ENCODE assay signal across 15 cellular contexts in genomic region chr1:176878750-176879536, GRCh38.
DNase-seq lines count a peak whose midpoint lies in the region; ATAC-seq, FAIRE-seq and TF ChIP-seq lines count a peak whose summit lies in the region.
"Had no signal": no experiment of that assay in that cellular context is flagged by ENCODE, and none has a peak within 500 bp of the region (broad histone marks: within the 10 kb centered on the region; RNA-seq: fewer than 3 reads in every experiment).

No MANE protein-coding gene starts in this region.

- no peak for FAIRE-seq in RCC 7860 (lab: Jason Lieb, UNC)
- FAIRE-seq: urothelium cell line had no signal

- H3K36me3 Mint-ChIP-seq in activated naive CD8-positive, alpha-beta T cell treated with anti-CD3 and anti-CD28 coated beads, Interleukin-2, amount 10 ng/mL, durations not matched to agents 7 days and 5 days = no peaks in the 10 kb centered on the region
- no peaks in the 10 kb centered on the region for H3K36me3 Mint-ChIP-seq in activated naive CD8-positive, alpha-beta T cell treated with anti-CD3 and anti-CD28 coated beads for 36 hours
- H3K36me3 Mint-ChIP-seq in WTC11 (no peaks in the 10 kb centered on the region), progenitor cell of endocrine pancreas (ENCODE audit: insufficient read depth) (no peaks in the 10 kb centered on the region)
- H3K36me3 Mint-ChIP-seq: activated CD8-positive, alpha-beta memory T cell treated with anti-CD3 and anti-CD28 coated beads, Interleukin-2, amount 10 ng/mL, durations not matched to agents 7 days and 5 days; activated naive CD4-positive, alpha-beta T cell treated with anti-CD3 and anti-CD28 coated beads, Interleukin-2, amount 10 ng/mL, durations not matched to agents 7 days and 5 days had no signal

- CTCF ChIA-PET in WTC11 (lab: Charles Lee) = interaction anchor here (0.7 to 1.7 kb wide), 8 partner anchors 17 to 504 kb away, joined by 3 to 5 read pairs (median 4); no protein-coding TSS in a partner anchor

- H3K4me1 Mint-ChIP-seq in activated naive CD8-positive, alpha-beta T cell treated with anti-CD3 and anti-CD28 coated beads, Interleukin-2, amount 10 ng/mL, durations not matched to agents 7 days and 5 days = no peaks in the 10 kb centered on the region
- H3K4me1 Mint-ChIP-seq in activated naive CD8-positive, alpha-beta T cell treated with anti-CD3 and anti-CD28 coated beads for 36 hours = no peaks in the 10 kb centered on the region
- no peaks in the 10 kb centered on the region; the same call in 1 of the 2 replicates for H3K4me1 Mint-ChIP-seq in WTC11
- no peaks in the 10 kb centered on the region for H3K4me1 Mint-ChIP-seq in progenitor cell of endocrine pancreas (ENCODE audit: low read depth)
- H3K4me1 Mint-ChIP-seq: activated CD8-positive, alpha-beta memory T cell treated with anti-CD3 and anti-CD28 coated beads, Interleukin-2, amount 10 ng/mL, durations not matched to agents 7 days and 5 days; activated naive CD4-positive, alpha-beta T cell treated with anti-CD3 and anti-CD28 coated beads, Interleukin-2, amount 10 ng/mL, durations not matched to agents 7 days and 5 days; B cell had no signal

- peak overlapping the region; percentile 53 for H3K27ac Mint-ChIP-seq in activated naive CD8-positive, alpha-beta T cell treated with anti-CD3 and anti-CD28 coated beads, Interleukin-2, amount 10 ng/mL, durations not matched to agents 7 days and 5 days
- no peak overlapping the region for H3K27ac Mint-ChIP-seq in activated naive CD8-positive, alpha-beta T cell treated with anti-CD3 and anti-CD28 coated beads for 36 hours
- H3K27ac Mint-ChIP-seq in WTC11 (no peak overlapping the region), progenitor cell of endocrine pancreas (no peak overlapping the region)
- H3K27ac Mint-ChIP-seq: activated CD8-positive, alpha-beta memory T cell treated with anti-CD3 and anti-CD28 coated beads, Interleukin-2, amount 10 ng/mL, durations not matched to agents 7 days and 5 days; activated naive CD4-positive, alpha-beta T cell treated with anti-CD3 and anti-CD28 coated beads, Interleukin-2, amount 10 ng/mL, durations not matched to agents 7 days and 5 days; B cell had no signal

- no peak overlapping the region for H3K4me3 Mint-ChIP-seq in activated naive CD8-positive, alpha-beta T cell treated with anti-CD3 and anti-CD28 coated beads, Interleukin-2, amount 10 ng/mL, durations not matched to agents 7 days and 5 days
- H3K4me3 Mint-ChIP-seq in activated naive CD8-positive, alpha-beta T cell treated with anti-CD3 and anti-CD28 coated beads for 36 hours = no peak overlapping the region
- H3K4me3 Mint-ChIP-seq in WTC11 = no peak overlapping the region
- H3K4me3 Mint-ChIP-seq in progenitor cell of endocrine pancreas (ENCODE audit: low read depth) = no peak overlapping the region
- H3K4me3 Mint-ChIP-seq: activated CD8-positive, alpha-beta memory T cell treated with anti-CD3 and anti-CD28 coated beads, Interleukin-2, amount 10 ng/mL, durations not matched to agents 7 days and 5 days; activated naive CD4-positive, alpha-beta T cell treated with anti-CD3 and anti-CD28 coated beads, Interleukin-2, amount 10 ng/mL, durations not matched to agents 7 days and 5 days; B cell had no signal

- POLR2A ChIA-PET in activated naive CD8-positive, alpha-beta T cell treated with anti-CD3 and anti-CD28 coated beads, Interleukin-2, amount 10 ng/mL, durations not matched to agents 7 days and 5 days (lab: Charles Lee) = no interaction called here
- POLR2A ChIA-PET in WTC11 (lab: Charles Lee) = no interaction called here

- H3K27me3 Mint-ChIP-seq in activated naive CD8-positive, alpha-beta T cell treated with anti-CD3 and anti-CD28 coated beads, Interleukin-2, amount 10 ng/mL, durations not matched to agents 7 days and 5 days = no peaks in the 10 kb centered on the region
- peaks cover 3% of the 10 kb centered on the region for H3K27me3 Mint-ChIP-seq in activated naive CD8-positive, alpha-beta T cell treated with anti-CD3 and anti-CD28 coated beads for 36 hours
- H3K27me3 Mint-ChIP-seq in WTC11 (ENCODE audit: low read depth) = no peaks in the 10 kb centered on the region; the same call in 1 of the 2 replicates
- peaks cover 8% of the 10 kb centered on the region for H3K27me3 Mint-ChIP-seq in progenitor cell of endocrine pancreas
- H3K27me3 Mint-ChIP-seq: activated CD8-positive, alpha-beta memory T cell treated with anti-CD3 and anti-CD28 coated beads, Interleukin-2, amount 10 ng/mL, durations not matched to agents 7 days and 5 days; activated naive CD4-positive, alpha-beta T cell treated with anti-CD3 and anti-CD28 coated beads, Interleukin-2, amount 10 ng/mL, durations not matched to agents 7 days and 5 days; B cell had no signal

- H3K9me3 Mint-ChIP-seq in activated naive CD8-positive, alpha-beta T cell treated with anti-CD3 and anti-CD28 coated beads, Interleukin-2, amount 10 ng/mL, durations not matched to agents 7 days and 5 days = no peaks in the 10 kb centered on the region
- H3K9me3 Mint-ChIP-seq in activated naive CD8-positive, alpha-beta T cell treated with anti-CD3 and anti-CD28 coated beads for 36 hours = no peaks in the 10 kb centered on the region
- H3K9me3 Mint-ChIP-seq in WTC11 (no peaks in the 10 kb centered on the region), progenitor cell of endocrine pancreas (ENCODE audit: low read depth) (no peaks in the 10 kb centered on the region)
- H3K9me3 Mint-ChIP-seq: activated naive CD4-positive, alpha-beta T cell treated with anti-CD3 and anti-CD28 coated beads, Interleukin-2, amount 10 ng/mL, durations not matched to agents 7 days and 5 days had no signal

- ATAC-seq in activated naive CD8-positive, alpha-beta T cell treated with anti-CD3 and anti-CD28 coated beads, Interleukin-2, amount 10 ng/mL, durations not matched to agents 7 days and 5 days (ENCODE audit: low read depth) = no peak
- peak; percentile 90 for ATAC-seq in WTC11
- ATAC-seq: activated CD8-positive, alpha-beta memory T cell treated with anti-CD3 and anti-CD28 coated beads, Interleukin-2, amount 10 ng/mL, durations not matched to agents 7 days and 5 days had no signal

- no peak for DNase-seq in activated naive CD8-positive, alpha-beta T cell treated with anti-CD3 and anti-CD28 coated beads, Interleukin-2, amount 10 ng/mL, durations not matched to agents 7 days and 5 days
- no peak for DNase-seq in activated naive CD8-positive, alpha-beta T cell treated with anti-CD3 and anti-CD28 coated beads for 36 hours
- DNase-seq in HuH-7 (ENCODE audit: low spot score) = peak; percentile 10
- DNase-seq in WTC11 (ENCODE audit: low spot score) = peak; percentile 59
- DNase-seq in progenitor cell of endocrine pancreas (ENCODE audit: low spot score, unreplicated experiment) = no peak
- DNase-seq in T-helper 9 cell = no peak
- no peak for DNase-seq in activated CD4-positive, alpha-beta T cell treated with anti-CD3 and anti-CD28 coated beads, Interleukin-2, amount 50 U/mL, for 1 hour
- DNase-seq in RCC 7860 (ENCODE audit: low spot score) = no peak
- DNase-seq: activated CD8-positive, alpha-beta memory T cell treated with anti-CD3 and anti-CD28 coated beads, Interleukin-2, amount 10 ng/mL, durations not matched to agents 7 days and 5 days; activated naive CD4-positive, alpha-beta T cell treated with anti-CD3 and anti-CD28 coated beads, Interleukin-2, amount 10 ng/mL, durations not matched to agents 7 days and 5 days; kidney glomerular epithelial cell; NCI-H226; SJCRH30 had no signal

- TF ChIP-seq CTCF in WTC11 (IDR thresholded peaks at IDR 0.05) (no peak; the same call in 1 of the 2 replicates), progenitor cell of endocrine pancreas (IDR thresholded peaks at IDR 0.05; ENCODE audit: unreplicated experiment) (peak; percentile 50)

TF ChIP-seq in WTC11, 78 proteins besides CTCF, POLR2A, EP300 and RAD21:
- no peak for TF ChIP-seq IRF2 (CRISPR knock-in tag; IDR thresholded peaks at IDR 0.05; ENCODE audit: borderline replicate concordance, low read depth)
- TF ChIP-seq ZNF219 (CRISPR knock-in tag; IDR thresholded peaks at IDR 0.05; ENCODE audit: borderline replicate concordance) = no peak
- TF ChIP-seq ZNF396 (CRISPR knock-in tag; IDR thresholded peaks at IDR 0.05; ENCODE audit: borderline replicate concordance) = no peak
- TF ChIP-seq ZNF138 (CRISPR knock-in tag; conservative IDR thresholded peaks at IDR 0.05) = no peak

Comparison
In these comparisons a context has a peak if more than half of its experiments do, and no peak if none do; other contexts are left out.
1. DNase-seq: peak in HuH-7 (single experiment) and WTC11 (single experiment); none in activated naive CD8-positive, alpha-beta T cell treated with anti-CD3 and anti-CD28 coated beads, Interleukin-2, amount 10 ng/mL, durations not matched to agents 7 days and 5 days (single experiment), activated naive CD8-positive, alpha-beta T cell treated with anti-CD3 and anti-CD28 coated beads for 36 hours (single experiment), progenitor cell of endocrine pancreas (single experiment), T-helper 9 cell (single experiment), activated CD4-positive, alpha-beta T cell treated with anti-CD3 and anti-CD28 coated beads, Interleukin-2, amount 50 U/mL, for 1 hour (single experiment) and RCC 7860 (single experiment).